8 cellular contexts compared by ENCODE assay signal in genomic region chr7:150420987-150421674, GRCh38. TPM values are rescaled to one million over a fixed set of nuclear protein-coding genes. Genes with fewer than 3 reads are reported as not detected.
DNase-seq lines count a peak whose midpoint lies in the region; ATAC-seq and TF ChIP-seq lines count a peak whose summit lies in the region.

No MANE protein-coding gene starts in this region.

- no peaks in the 10 kb centered on the region for H3K36me3 Mint-ChIP-seq in H9 (ENCODE audit: insufficient read depth in 1 of 3, low read depth in 3 of 3)
- H3K36me3 Mint-ChIP-seq in activated T-helper 1 cell treated with anti-CD3 and anti-CD28 coated beads, Interleukin-12 subunit alpha, Interleukin-12 subunit beta, Interleukin-2, Interleukin-4 antibody, amounts not matched to agents 30 ng/mL and 10 ng/mL and 1 ng/mL, durations not matched to agents 14 hours and 24 hours and 36 hours (ENCODE audit: low read depth): no peaks in the 10 kb centered on the region

- H3F3A ChIP-seq in Loucy (ENCODE audit: low read depth): no peaks in the 10 kb centered on the region

- H3K79me1 ChIP-seq in H9 (ENCODE audit: insufficient read depth, low read depth, low read length, poor library complexity, severe bottlenecking): no peaks in the 10 kb centered on the region

- no peak overlapping the region for H2AK5ac ChIP-seq in H9 (ENCODE audit: insufficient read length, low read length)

- no CpG with 5 or more reads among the region's 27 CpGs for WGBS in H9 (ENCODE audit: extremely low coverage, insufficient read length, low lambda C conversion rate)

- no peaks in the 10 kb centered on the region for H3K9me2 ChIP-seq in Loucy (replicated peaks; ENCODE audit: low read depth, low read length)

- H3T11ph ChIP-seq in H9 (ENCODE audit: low read length): no peak overlapping the region

- H3K4me2 ChIP-seq in H9 (ENCODE audit: insufficient read depth, insufficient read length, low read length) (no peak overlapping the region), Loucy (ENCODE audit: low read depth, low read length, poor library complexity, severe bottlenecking) (peak overlapping the region; percentile 46)

- H3K18ac ChIP-seq in H9 (ENCODE audit: insufficient read length, low read depth, low read length): no peak overlapping the region

- DNase-seq in GF-D8 (lab: John Stamatoyannopoulos, UW): peak; percentile 55
- DNase-seq in H9: peak; percentile 87
- DNase-seq in RWPE1 (ENCODE audit: low spot score): peak; percentile 71
- peak; percentile 80 for DNase-seq in activated T-helper 1 cell treated with anti-CD3 and anti-CD28 coated beads, Interleukin-12 subunit alpha, Interleukin-12 subunit beta, Interleukin-2, Interleukin-4 antibody, amounts not matched to agents 30 ng/mL and 10 ng/mL and 1 ng/mL, durations not matched to agents 14 hours and 24 hours and 36 hours (ENCODE audit: low spot score)
- DNase-seq in fibroblast of the aortic adventitia (ENCODE audit: low read depth): peak; percentile 78
- DNase-seq in occipital lobe (lab: John Stamatoyannopoulos, UW): peak; percentile 48
- DNase-seq in thoracic aorta (ENCODE audit: low spot score): peak; percentile 58

- H3K4me3 ChIP-seq in Loucy (ENCODE audit: low read length, poor library complexity, severe bottlenecking): peak overlapping the region; percentile 48
- H3K4me3 ChIP-seq in fibroblast of the aortic adventitia (ENCODE audit: low read depth, low read length): no peak overlapping the region
- H3K4me3 ChIP-seq in thoracic aorta: no peak overlapping the region

- no peak overlapping the region for H3K23ac ChIP-seq in H9 (ENCODE audit: insufficient read length, low read depth, low read length)

- H4K91ac ChIP-seq in H9 (ENCODE audit: insufficient read length, low read depth, low read length): no peak overlapping the region

- POLR2A ChIA-PET in RWPE1 (lab: Yijun Ruan, JAX; ENCODE audit: low non-redundant PET): no interaction called here

- H3K4me3 Mint-ChIP-seq in H9: no peak overlapping the region
- no peak overlapping the region for H3K4me3 Mint-ChIP-seq in activated T-helper 1 cell treated with anti-CD3 and anti-CD28 coated beads, Interleukin-12 subunit alpha, Interleukin-12 subunit beta, Interleukin-2, Interleukin-4 antibody, amounts not matched to agents 30 ng/mL and 10 ng/mL and 1 ng/mL, durations not matched to agents 14 hours and 24 hours and 36 hours

- peak; percentile 94 for TF ChIP-seq CTCF in H9 (conservative IDR thresholded peaks at IDR 0.05)
- peak; percentile 91 for TF ChIP-seq CTCF in Loucy (conservative IDR thresholded peaks at IDR 0.05; ENCODE audit: low read length)
- peak; percentile 97 for TF ChIP-seq CTCF in RWPE1 (conservative IDR thresholded peaks at IDR 0.05; ENCODE audit: low read depth)
- TF ChIP-seq CTCF in fibroblast of the aortic adventitia (IDR thresholded peaks at IDR 0.05; ENCODE audit: insufficient read depth, low read length): peak; percentile 86
- TF ChIP-seq CTCF in thoracic aorta (IDR thresholded peaks at IDR 0.05): peak; percentile 81

- no peak overlapping the region for H2BK15ac ChIP-seq in H9 (ENCODE audit: low read depth, low read length)

- peaks cover 12 to 20% of the 10 kb centered on the region in 2 experiments for H3K4me1 Mint-ChIP-seq in H9
- H3K4me1 Mint-ChIP-seq in activated T-helper 1 cell treated with anti-CD3 and anti-CD28 coated beads, Interleukin-12 subunit alpha, Interleukin-12 subunit beta, Interleukin-2, Interleukin-4 antibody, amounts not matched to agents 30 ng/mL and 10 ng/mL and 1 ng/mL, durations not matched to agents 14 hours and 24 hours and 36 hours (ENCODE audit: low read depth): peaks cover 12% of the 10 kb centered on the region

- H3K14ac ChIP-seq in H9 (ENCODE audit: insufficient read depth, low read length): no peak overlapping the region

- no peak overlapping the region for H2BK12ac ChIP-seq in H9 (ENCODE audit: insufficient read length, low read depth, low read length)

- intact Hi-C loops in activated T-helper 1 cell treated with anti-CD3 and anti-CD28 coated beads, Interleukin-12 subunit alpha, Interleukin-12 subunit beta, Interleukin-2, Interleukin-4 antibody, amounts not matched to agents 30 ng/mL and 10 ng/mL and 1 ng/mL, durations not matched to agents 14 hours and 24 hours and 36 hours (cut with micrococcal nuclease): loop anchor here (1.0 kb wide), 5 partner anchors 14 to 336 kb away; partner anchors contain the start of gene ZNF775

- H3K9me3 ChIP-seq in H9 (ENCODE audit: control insufficient read depth, low read depth, low read length): no peaks in the 10 kb centered on the region
- H3K9me3 ChIP-seq in Loucy (ENCODE audit: insufficient read depth, low read depth, low read length): no peaks in the 10 kb centered on the region
- no peaks in the 10 kb centered on the region for H3K9me3 ChIP-seq in thoracic aorta

- CTCF ChIA-PET in RWPE1 (lab: Yijun Ruan, JAX): interaction anchor here (0.5 to 0.6 kb wide), 2 partner anchors 53 to 67 kb away, joined by 3 read pairs; partner anchors contain the start of gene REPIN1

- H3K9ac ChIP-seq in H9 (ENCODE audit: extremely low read depth, insufficient read length, low read length): no peak overlapping the region
- H3K9ac ChIP-seq in Loucy (ENCODE audit: low read depth, low read length, poor library complexity, severe bottlenecking): no peak overlapping the region

- H3K36me3 ChIP-seq in Loucy (ENCODE audit: insufficient read depth, low read length) (no peaks in the 10 kb centered on the region), thoracic aorta (no peaks in the 10 kb centered on the region)

- peak overlapping the region in 2 of 3 experiments; percentile 60 to 82; a peak in 1 of 7 replicates for H3K27ac Mint-ChIP-seq in H9
- H3K27ac Mint-ChIP-seq in activated T-helper 1 cell treated with anti-CD3 and anti-CD28 coated beads, Interleukin-12 subunit alpha, Interleukin-12 subunit beta, Interleukin-2, Interleukin-4 antibody, amounts not matched to agents 30 ng/mL and 10 ng/mL and 1 ng/mL, durations not matched to agents 14 hours and 24 hours and 36 hours: no peak overlapping the region

- H2AFZ ChIP-seq in H9 (ENCODE audit: low read length) (no peak overlapping the region), Loucy (ENCODE audit: low read length) (peak overlapping the region; percentile 93)

- no peak overlapping the region for H4K8ac ChIP-seq in H9 (replicated peaks; ENCODE audit: insufficient read length, low read depth, low read length)

- no peaks in the 10 kb centered on the region; a peak in 2 of 5 replicates for H3K9me3 Mint-ChIP-seq in H9
- H3K9me3 Mint-ChIP-seq in activated T-helper 1 cell treated with anti-CD3 and anti-CD28 coated beads, Interleukin-12 subunit alpha, Interleukin-12 subunit beta, Interleukin-2, Interleukin-4 antibody, amounts not matched to agents 30 ng/mL and 10 ng/mL and 1 ng/mL, durations not matched to agents 14 hours and 24 hours and 36 hours: no peaks in the 10 kb centered on the region

- H3K79me2 ChIP-seq in H9 (ENCODE audit: insufficient read depth, low read length) (no peaks in the 10 kb centered on the region), Loucy (ENCODE audit: insufficient read depth, low read length) (no peaks in the 10 kb centered on the region)

- no peak overlapping the region for H3K4ac ChIP-seq in H9 (ENCODE audit: low read depth, low read length)

- H2BK20ac ChIP-seq in H9 (ENCODE audit: low read depth, low read length, poor library complexity, severe bottlenecking): no peak overlapping the region

- H4K20me1 ChIP-seq in H9 (ENCODE audit: control insufficient read depth, insufficient read depth, insufficient read length) (no peaks in the 10 kb centered on the region), Loucy (ENCODE audit: insufficient read depth, low read length, poor library complexity, severe bottlenecking) (no peaks in the 10 kb centered on the region)

- no peak overlapping the region for H3K56ac ChIP-seq in H9 (ENCODE audit: insufficient read length, low read depth, low read length)

- no peak overlapping the region for H4K5ac ChIP-seq in H9 (ENCODE audit: insufficient read length, low read depth, low read length)

- no peaks in the 10 kb centered on the region for H3K27me3 ChIP-seq in H9 (ENCODE audit: insufficient read depth, low read length)
- H3K27me3 ChIP-seq in Loucy (ENCODE audit: insufficient read depth, low read length, poor library complexity, severe bottlenecking): no peaks in the 10 kb centered on the region
- no peaks in the 10 kb centered on the region for H3K27me3 ChIP-seq in thoracic aorta (replicated peaks; ENCODE audit: insufficient read depth)

- no peaks in the 10 kb centered on the region for H3K23me2 ChIP-seq in H9 (ENCODE audit: insufficient read length, low read depth, low read length, poor library complexity, severe bottlenecking)

- peak; percentile 76 for ATAC-seq in thoracic aorta (ENCODE audit: insufficient number of reproducible peaks, low FRiP score, low read depth)

- H3K4me1 ChIP-seq in H9 (ENCODE audit: insufficient read depth, low read length) (no peaks in the 10 kb centered on the region; the same call in 1 of the 2 replicates), Loucy (ENCODE audit: insufficient read depth, low read length, poor library complexity, severe bottlenecking) (peaks cover 7% of the 10 kb centered on the region), thoracic aorta (ENCODE audit: control insufficient read depth in 1 of 2, low read depth in 2 of 2) (no peaks in the 10 kb centered on the region)

- no peak overlapping the region for H2BK120ac ChIP-seq in H9 (ENCODE audit: low read depth, low read length, poor library complexity, severe bottlenecking)

- H3K27me3 Mint-ChIP-seq in H9 (ENCODE audit: low read depth): peaks cover 14% of the 10 kb centered on the region
- peaks cover 5% of the 10 kb centered on the region for H3K27me3 Mint-ChIP-seq in activated T-helper 1 cell treated with anti-CD3 and anti-CD28 coated beads, Interleukin-12 subunit alpha, Interleukin-12 subunit beta, Interleukin-2, Interleukin-4 antibody, amounts not matched to agents 30 ng/mL and 10 ng/mL and 1 ng/mL, durations not matched to agents 14 hours and 24 hours and 36 hours (ENCODE audit: insufficient read depth)

- no peak overlapping the region for H3K27ac ChIP-seq in H9 (ENCODE audit: insufficient read length, low read depth, low read length)
- H3K27ac ChIP-seq in RWPE1: no peak overlapping the region
- no peak overlapping the region for H3K27ac ChIP-seq in thoracic aorta

- H2BK5ac ChIP-seq in H9 (ENCODE audit: insufficient read length, low read length): no peak overlapping the region

RNA-seq across cellular contexts. Expression of gene GIMAP8, which starts 29.3 kb away (rescaled TPM):
- total RNA-seq in H9 (2021): not detected in 2 replicates
- 9.2 and 9.4 TPM in 2 replicates for total RNA-seq in activated T-helper 1 cell treated with anti-CD3 and anti-CD28 coated beads, Interleukin-12 subunit alpha, Interleukin-12 subunit beta, Interleukin-2, Interleukin-4 antibody, amounts not matched to agents 30 ng/mL and 10 ng/mL and 1 ng/mL, durations not matched to agents 14 hours and 24 hours and 36 hours
- total RNA-seq in fibroblast of the aortic adventitia (ENCODE audit: low replicate concordance): 0.09 and 0.16 TPM in 2 replicates
- total RNA-seq in occipital lobe: 2.8 TPM
- total RNA-seq in thoracic aorta: 10 to 100 TPM in 1 of 2 donors, 1 to 10 TPM in 1; 5.8 to 13.4 TPM

RNA-seq across cellular contexts. Expression of gene ZNF775, which starts 42.0 kb away (rescaled TPM):
- total RNA-seq in H9 (2021): 9.7 and 10.5 TPM in 2 replicates
- 3.9 and 4.5 TPM in 2 replicates for total RNA-seq in activated T-helper 1 cell treated with anti-CD3 and anti-CD28 coated beads, Interleukin-12 subunit alpha, Interleukin-12 subunit beta, Interleukin-2, Interleukin-4 antibody, amounts not matched to agents 30 ng/mL and 10 ng/mL and 1 ng/mL, durations not matched to agents 14 hours and 24 hours and 36 hours
- total RNA-seq in fibroblast of the aortic adventitia (ENCODE audit: low replicate concordance): 2.8 and 4.4 TPM in 2 replicates
- total RNA-seq in occipital lobe: 10.6 TPM
- 10 to 100 TPM in 1 of 2 donors, 1 to 10 TPM in 1; 4.2 to 11.5 TPM for total RNA-seq in thoracic aorta

RNA-seq across cellular contexts. Expression of gene REPIN1, which starts 52.5 kb away (rescaled TPM):
- total RNA-seq in H9 (2021) (105 and 106 TPM in 2 replicates), fibroblast of the aortic adventitia (ENCODE audit: low replicate concordance) (33.6 and 40.5 TPM in 2 replicates), occipital lobe (26.8 TPM), thoracic aorta (10 to 100 TPM; 80.0 to 82.3 TPM)
- total RNA-seq in activated T-helper 1 cell treated with anti-CD3 and anti-CD28 coated beads, Interleukin-12 subunit alpha, Interleukin-12 subunit beta, Interleukin-2, Interleukin-4 antibody, amounts not matched to agents 30 ng/mL and 10 ng/mL and 1 ng/mL, durations not matched to agents 14 hours and 24 hours and 36 hours: 67.2 and 67.4 TPM in 2 replicates
